In genomic region chr1:196501760-196502428, GRCh38 we compare ENCODE assay signal across 21 cellular contexts.
DNase-seq lines count a peak whose midpoint lies in the region; ATAC-seq, FAIRE-seq and TF ChIP-seq lines count a peak whose summit lies in the region.
"Had no signal": no experiment of that assay in that cellular context is flagged by ENCODE, and none has a peak within 500 bp of the region (broad histone marks: within the 10 kb centered on the region; RNA-seq: fewer than 3 reads in every experiment).

No MANE protein-coding gene starts in this region.

- no peak overlapping the region for H4K8ac ChIP-seq in trophoblast cell (ENCODE audit: low read depth, low read length)

- no peak for TF ChIP-seq RAD21 in K562 (CRISPR knock-in tag; conservative IDR thresholded peaks at IDR 0.05 in 1 of 2, IDR thresholded peaks at IDR 0.05 in 1 of 2)

- no peaks in the 10 kb centered on the region for H3K4me1 ChIP-seq in K562 (replicated peaks in 1 of 2; ENCODE audit: control insufficient read depth in 2 of 2, insufficient read depth in 2 of 2, low read length in 2 of 2)
- no peaks in the 10 kb centered on the region for H3K4me1 ChIP-seq in trophoblast cell (ENCODE audit: control insufficient read depth in 1 of 2, insufficient read depth in 2 of 2, low read length in 2 of 2)
- H3K4me1 ChIP-seq in A673 (ENCODE audit: insufficient read depth, low read length, poor library complexity, severe bottlenecking): no peaks in the 10 kb centered on the region
- H3K4me1 ChIP-seq: BE2C had no signal

- CTCF ChIA-PET in K562 (lab: Yijun Ruan, JAX; ENCODE audit: low intra/inter-chr PET ratio) (no interaction called here), A673 (lab: Charles Lee) (no interaction called here)

- H2BK12ac ChIP-seq in trophoblast cell (ENCODE audit: low read length): no peak overlapping the region

- FAIRE-seq in D721Med (lab: Jason Lieb, UNC) (peak; percentile 67), K562 (lab: Jason Lieb, UNC) (no peak)

- no peak for TF ChIP-seq EP300 in K562 (IDR thresholded peaks at IDR 0.05; ENCODE audit: low read length)

- H3K27me3 ChIP-seq in K562 (ENCODE audit: control insufficient read depth in 2 of 2, insufficient read depth in 2 of 2, low read length in 2 of 2) (no peaks in the 10 kb centered on the region), trophoblast cell (ENCODE audit: insufficient read depth, low read length) (no peaks in the 10 kb centered on the region), A673 (replicated peaks; ENCODE audit: insufficient read depth, low read depth, low read length, poor library complexity) (no peaks in the 10 kb centered on the region)
- H3K27me3 ChIP-seq: BE2C had no signal

- no peaks in the 10 kb centered on the region for H3K36me3 ChIP-seq in K562 (ENCODE audit: control insufficient read depth, insufficient read depth, low read length)
- no peaks in the 10 kb centered on the region for H3K36me3 ChIP-seq in trophoblast cell (ENCODE audit: control insufficient read depth in 1 of 2, insufficient read depth in 2 of 2, low read length in 2 of 2)
- H3K36me3 ChIP-seq in A673 (ENCODE audit: insufficient read depth, low read length, poor library complexity, severe bottlenecking): no peaks in the 10 kb centered on the region
- H3K36me3 ChIP-seq: BE2C had no signal

- BruUV-seq in K562 (replicated peaks; lab: Mats Ljungman, UMichigan) (no TSS peak), A673 (replicated peaks; lab: Mats Ljungman, UMichigan) (no TSS peak)

- no peak overlapping the region for H4K91ac ChIP-seq in trophoblast cell (ENCODE audit: low read depth, low read length)

- no peak overlapping the region for H3K23ac ChIP-seq in trophoblast cell (ENCODE audit: low read length)

- no peak overlapping the region for H3K4me3 ChIP-seq in K562
- H3K4me3 ChIP-seq in trophoblast cell (ENCODE audit: low read depth, low read length): no peak overlapping the region
- no peak overlapping the region for H3K4me3 ChIP-seq in A673 (ENCODE audit: low read depth, low read length, poor library complexity, severe bottlenecking)
- H3K4me3 ChIP-seq: GM23248 had no signal

- H3K9me3 ChIP-seq in K562 (replicated peaks; ENCODE audit: control insufficient read depth, insufficient read depth, low read depth, low read length) (no peaks in the 10 kb centered on the region), trophoblast cell (ENCODE audit: insufficient read depth, low read depth, low read length) (no peaks in the 10 kb centered on the region), A673 (ENCODE audit: low read depth, low read length, poor library complexity, severe bottlenecking) (no peaks in the 10 kb centered on the region)

- TF ChIP-seq POLR2A in K562 (conservative IDR thresholded peaks at IDR 0.05): no peak

- no peak overlapping the region for H4K12ac ChIP-seq in trophoblast cell (ENCODE audit: low read depth, low read length)

- in situ Hi-C loops in K562 (cut with MboI): no loop called here

- no peaks in the 10 kb centered on the region for H4K20me1 ChIP-seq in K562 (replicated peaks; ENCODE audit: control insufficient read depth, insufficient read depth, low read length)

- H3K9ac ChIP-seq in K562 (ENCODE audit: insufficient read depth in 1 of 2, low read depth in 2 of 2, low read length in 2 of 2): no peak overlapping the region
- H3K9ac ChIP-seq in trophoblast cell (ENCODE audit: low read length): no peak overlapping the region
- H3K9ac ChIP-seq: GM23248, KMS-11 had no signal

- H3K18ac ChIP-seq in trophoblast cell (ENCODE audit: low read length): no peak overlapping the region

- DNase-seq in D721Med (ENCODE audit: insufficient read length, low spot score): no peak
- DNase-seq in K562 (ENCODE audit: extremely low read depth in 1 of 4, low spot score in 3 of 4): no peak
- no peak for DNase-seq in left lobe of liver (ENCODE audit: low spot score)
- peak; percentile 35 to 92 for DNase-seq in trophoblast cell
- no peak for DNase-seq in A673 (ENCODE audit: low spot score)
- DNase-seq in Right ventricle myocardium superior: no peak
- DNase-seq: BE2C; EL; GF-D8; GM23248; H9; HFFc6; NCI-H1048; NCI-H1417 treated with DMSO at 0.1 percent for 48 hours; NCI-H1930; NCI-H510A; NK-92 treated with Interleukin-12 subunit alpha and Interleukin-12 subunit beta, amount 100 ng/mL, for 24 hours; T-cell had no signal

- no peak overlapping the region for H2BK5ac ChIP-seq in trophoblast cell (ENCODE audit: low read depth, low read length, poor library complexity)

- no peak overlapping the region for H3K4me2 ChIP-seq in K562 (ENCODE audit: insufficient read depth, low read length)
- H3K4me2 ChIP-seq in trophoblast cell (ENCODE audit: low read length): no peak overlapping the region
- H3K4me2 ChIP-seq: KMS-11 had no signal

- no peak overlapping the region for H3K4ac ChIP-seq in trophoblast cell (ENCODE audit: low read depth, low read length)

- no peak overlapping the region for H2AK5ac ChIP-seq in trophoblast cell (ENCODE audit: low read length)

- H2BK120ac ChIP-seq in trophoblast cell (ENCODE audit: insufficient read depth, low read length, poor library complexity): no peak overlapping the region

- POLR2A ChIA-PET in K562 (lab: Yijun Ruan, JAX): no interaction called here
- POLR2A ChIA-PET in A673 (lab: Charles Lee; ENCODE audit: low non-redundant PET): no interaction called here

- TF ChIP-seq CTCF in D721Med (IDR thresholded peaks at IDR 0.05; ENCODE audit: insufficient read depth, missing control alignments) (no peak), K562 (IDR thresholded peaks at IDR 0.05 in 2 of 3, conservative IDR thresholded peaks at IDR 0.05 in 1 of 3; ENCODE audit: insufficient read depth in 2 of 3, low read depth in 1 of 3, low read length in 3 of 3) (no peak), A673 (conservative IDR thresholded peaks at IDR 0.05; ENCODE audit: low read depth, low read length) (no peak)

- no peak for ATAC-seq in K562
- peak; percentile 63 for ATAC-seq in left lobe of liver
- no peak for ATAC-seq in Right ventricle myocardium superior (ENCODE audit: poor library complexity)
- no peak for ATAC-seq in GM21737 (IDR thresholded peaks at IDR 0.05; ENCODE audit: unreplicated experiment)
- ATAC-seq: Panc1, T-cell had no signal

- H3K79me2 ChIP-seq in K562 (ENCODE audit: control insufficient read depth, insufficient read depth, low read length) (0 out of 3 replicates have a peak, but pooled peaks cover 3% of the 10 kb centered on the region), trophoblast cell (ENCODE audit: control insufficient read depth, insufficient read depth, low read length, poor library complexity) (no peaks in the 10 kb centered on the region)

- 29% methylated on average over 8 of the region's 8 CpGs for WGBS in K562 (ENCODE audit: insufficient coverage, low coverage, missing lambda C conversion rate)
- WGBS in trophoblast cell (ENCODE audit: extremely low coverage, insufficient coverage, insufficient read length): no CpG with 5 or more reads among the region's 8 CpGs

- H3K79me1 ChIP-seq in trophoblast cell (ENCODE audit: low read length): no peaks in the 10 kb centered on the region

- no peak overlapping the region for H3K27ac ChIP-seq in K562 (ENCODE audit: extremely low read depth, low read depth, low read length)
- no peak overlapping the region for H3K27ac ChIP-seq in trophoblast cell (ENCODE audit: low read depth, low read length)
- H3K27ac ChIP-seq in A673 (ENCODE audit: low read depth, low read length, poor library complexity, severe bottlenecking): no peak overlapping the region
- H3K27ac ChIP-seq: GM23248, KMS-11 had no signal

- H2AFZ ChIP-seq in K562 (ENCODE audit: low read depth, low read length): no peak overlapping the region
- H2AFZ ChIP-seq in trophoblast cell (ENCODE audit: insufficient read depth, low read length, poor library complexity): no peak overlapping the region
- H2AFZ ChIP-seq: GM23248 had no signal

- no peaks in the 10 kb centered on the region for H3K9me1 ChIP-seq in K562 (ENCODE audit: control insufficient read depth, insufficient read depth, low read length)

- intact Hi-C loops in K562 (cut with micrococcal nuclease): no loop called here
- intact Hi-C loops in A673 (cut with micrococcal nuclease; ENCODE audit: unreplicated experiment): no loop called here
- intact Hi-C loops in Right ventricle myocardium superior (cut with DNase I): no loop called here

- H3K14ac ChIP-seq in trophoblast cell (ENCODE audit: low read length): no peak overlapping the region

TF ChIP-seq in K562, 482 proteins besides CTCF, POLR2A, EP300 and RAD21 (continues in another document):
- TF ChIP-seq MBD2 (IDR thresholded peaks at IDR 0.05; ENCODE audit: borderline replicate concordance, low read depth): no peak
- no peak for TF ChIP-seq PHB2 (IDR thresholded peaks at IDR 0.05; ENCODE audit: low read depth)
- TF ChIP-seq SREBF1 (IDR thresholded peaks at IDR 0.05; ENCODE audit: borderline replicate concordance, low read depth, low read length): no peak
- TF ChIP-seq, protein P1, sequence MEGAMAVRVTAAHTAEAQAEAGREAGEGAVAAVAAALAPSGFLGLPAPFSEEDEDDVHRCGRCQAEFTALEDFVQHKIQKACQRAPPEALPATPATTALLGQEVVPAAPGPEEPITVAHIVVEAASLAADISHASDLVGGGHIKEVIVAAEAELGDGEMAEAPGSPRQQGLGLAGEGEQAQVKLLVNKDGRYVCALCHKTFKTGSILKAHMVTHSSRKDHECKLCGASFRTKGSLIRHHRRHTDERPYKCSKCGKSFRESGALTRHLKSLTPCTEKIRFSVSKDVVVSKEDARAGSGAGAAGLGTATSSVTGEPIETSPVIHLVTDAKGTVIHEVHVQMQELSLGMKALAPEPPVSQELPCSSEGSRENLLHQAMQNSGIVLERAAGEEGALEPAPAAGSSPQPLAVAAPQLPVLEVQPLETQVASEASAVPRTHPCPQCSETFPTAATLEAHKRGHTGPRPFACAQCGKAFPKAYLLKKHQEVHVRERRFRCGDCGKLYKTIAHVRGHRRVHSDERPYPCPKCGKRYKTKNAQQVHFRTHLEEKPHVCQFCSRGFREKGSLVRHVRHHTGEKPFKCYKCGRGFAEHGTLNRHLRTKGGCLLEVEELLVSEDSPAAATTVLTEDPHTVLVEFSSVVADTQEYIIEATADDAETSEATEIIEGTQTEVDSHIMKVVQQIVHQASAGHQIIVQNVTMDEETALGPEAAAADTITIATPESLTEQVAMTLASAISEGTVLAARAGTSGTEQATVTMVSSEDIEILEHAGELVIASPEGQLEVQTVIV (CRISPR knock-in tag; IDR thresholded peaks at IDR 0.05; ENCODE audit: borderline replicate concordance): no peak
- no peak for TF ChIP-seq ESRRA (IDR thresholded peaks at IDR 0.05; ENCODE audit: borderline replicate concordance, low read depth)
- TF ChIP-seq CEBPB (tag; IDR thresholded peaks at IDR 0.05): peak; percentile 77
- no peak for TF ChIP-seq CCNT2 (IDR thresholded peaks at IDR 0.05; ENCODE audit: borderline replicate concordance, extremely low read depth, insufficient read length, low read depth, low read length)
- TF ChIP-seq ELF4 (CRISPR knock-in tag; IDR thresholded peaks at IDR 0.05): no peak

Comparison
In these comparisons a context has a peak if more than half of its experiments do, and no peak if none do; other contexts are left out.
1. DNase-seq: peak in trophoblast cell (2 of 2); none in D721Med (single experiment), K562 (0 of 4), left lobe of liver (single experiment), A673 (single experiment) and Right ventricle myocardium superior (single experiment).